22 cellular contexts compared by ENCODE assay signal in the genomic region with DNA sequence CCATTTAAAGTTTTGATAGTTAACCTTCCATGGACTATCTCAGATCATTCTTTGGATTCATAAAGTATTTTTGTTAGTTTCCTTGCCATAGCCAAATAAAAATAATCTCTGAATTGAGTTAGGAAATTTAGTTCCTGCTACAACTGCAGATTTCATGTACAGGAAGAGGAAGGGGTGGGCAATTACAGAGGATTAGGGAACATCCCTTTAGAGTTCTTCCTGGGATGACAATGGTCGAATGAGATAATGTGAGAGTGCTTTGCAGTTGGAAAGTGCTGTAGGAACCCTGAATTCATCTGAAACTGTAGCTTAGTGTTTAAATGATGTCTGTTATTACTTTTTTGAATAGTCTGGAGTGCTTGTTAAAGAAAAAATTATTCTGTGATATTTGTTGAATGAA.
DNase-seq lines count a peak whose midpoint lies in the region; ATAC-seq and TF ChIP-seq lines count a peak whose summit lies in the region.
"Had no signal": no experiment of that assay in that cellular context is flagged by ENCODE, and none has a peak within 500 bp of the region (broad histone marks: within the 10 kb centered on the region; RNA-seq: fewer than 3 reads in every experiment).

No MANE protein-coding gene starts in this region.

- peaks cover 11% of the 10 kb centered on the region for H3K36me3 Mint-ChIP-seq in endothelial cell (ENCODE audit: low read depth, unreplicated experiment)
- peaks cover 17% of the 10 kb centered on the region for H3K36me3 Mint-ChIP-seq in neural progenitor cell

- TF ChIP-seq CTCF in A673 (conservative IDR thresholded peaks at IDR 0.05; ENCODE audit: low read depth, low read length) (no peak), endothelial cell (IDR thresholded peaks at IDR 0.05; ENCODE audit: unreplicated experiment) (no peak), neural progenitor cell (IDR thresholded peaks at IDR 0.05) (no peak), GM10266 (IDR thresholded peaks at IDR 0.05; ENCODE audit: control insufficient read depth, insufficient read depth, low read depth, missing control alignments) (no peak)

- DNase-seq in A673 (ENCODE audit: low spot score) (peak; percentile 91), endothelial cell (ENCODE audit: low spot score) (no peak), neural progenitor cell (ENCODE audit: low spot score) (peak; percentile 27), GM10266 (ENCODE audit: extremely low spot score) (no peak)
- DNase-seq in stimulated activated naive CD8-positive, alpha-beta T cell treated with anti-CD3 and anti-CD28 coated beads, Interleukin-15, Interleukin-2, amounts not matched to agents 100 U/mL and 50 U/mL, for 24 hours = no peak
- no peak for DNase-seq in stimulated activated CD4-positive, alpha-beta T cell treated with anti-CD3 and anti-CD28 coated beads, Interleukin-4, amount 100 ng/mL, for 4 hours
- DNase-seq: activated CD4-positive, CD25-positive, alpha-beta regulatory T cell; activated T-cell treated with anti-CD3 and anti-CD28 coated beads, Interleukin-2, amount 50 U/mL, for 48 hours; dorsolateral prefrontal cortex; naive thymus-derived CD8-positive, alpha-beta T cell; NCI-H1092 treated with DMSO at 0.1 percent for 48 hours; NCI-H526 treated with DMSO at 0.1 percent for 48 hours; psoas muscle; stimulated activated CD4-positive, alpha-beta T cell treated with anti-CD3 and anti-CD28 coated beads, Interleukin-12 subunit alpha, Interleukin-12 subunit beta, amount 100 ng/mL, for 4 hours; tibial artery had no signal

- H3K4me1 ChIP-seq in A673 (ENCODE audit: insufficient read depth, low read length, poor library complexity, severe bottlenecking) (peaks cover 55% of the 10 kb centered on the region), HUES64 (ENCODE audit: insufficient read depth, low read length) (peaks cover 44% of the 10 kb centered on the region), neural progenitor cell (peaks cover 36% of the 10 kb centered on the region)

- H3K4me3 Mint-ChIP-seq in endothelial cell (ENCODE audit: unreplicated experiment) = peak overlapping the region; percentile 66
- no peak overlapping the region for H3K4me3 Mint-ChIP-seq in neural progenitor cell
- H3K4me3 Mint-ChIP-seq: activated naive CD8-positive, alpha-beta T cell; T-helper 2 cell treated with Interferon-gamma antibody and Interleukin-4, amounts not matched to agents 5 μg/mL and 100 μg/mL, for 36 hours had no signal

- peak overlapping the region; percentile 14 for H3K4me2 ChIP-seq in neural progenitor cell

- CTCF ChIA-PET in A673 (lab: Charles Lee) = interaction anchor here (0.5 to 2.1 kb wide), 3 partner anchors 25 to 155 kb away, joined by 3 to 6 read pairs (median 4); no protein-coding TSS in a partner anchor

- H3K9me3 Mint-ChIP-seq in endothelial cell (ENCODE audit: unreplicated experiment) = no peaks in the 10 kb centered on the region
- H3K9me3 Mint-ChIP-seq in neural progenitor cell = no peaks in the 10 kb centered on the region
- H3K9me3 Mint-ChIP-seq: naive thymus-derived CD8-positive, alpha-beta T cell; T-helper 2 cell treated with Interferon-gamma antibody and Interleukin-4, amounts not matched to agents 5 μg/mL and 100 μg/mL, for 36 hours had no signal

- H3K9me3 ChIP-seq in A673 (ENCODE audit: low read depth, low read length, poor library complexity, severe bottlenecking) = no peaks in the 10 kb centered on the region
- H3K9me3 ChIP-seq in HUES64 (ENCODE audit: insufficient read depth, low read depth, low read length) = no peaks in the 10 kb centered on the region
- H3K9me3 ChIP-seq in neural progenitor cell (ENCODE audit: low read depth) = no peaks in the 10 kb centered on the region
- H3K9me3 ChIP-seq: breast epithelium, gastroesophageal sphincter, psoas muscle, SJSA1, tibial artery had no signal

- intact Hi-C loops in A673 (cut with micrococcal nuclease; ENCODE audit: unreplicated experiment) = no loop called here

- 72% methylated on average over 1 of the region's 1 CpG for WGBS in HUES64

- H3K9ac ChIP-seq in HUES64 (ENCODE audit: low read depth, low read length) (no peak overlapping the region), neural progenitor cell (no peak overlapping the region)

- POLR2A ChIA-PET in A673 (lab: Charles Lee; ENCODE audit: low non-redundant PET) = no interaction called here

- peaks cover 18% of the 10 kb centered on the region for H3F3A ChIP-seq in neural progenitor cell (ENCODE audit: low read depth)

- H3K27me3 ChIP-seq in A673 (replicated peaks; ENCODE audit: insufficient read depth, low read depth, low read length, poor library complexity) = no peaks in the 10 kb centered on the region
- no peaks in the 10 kb centered on the region for H3K27me3 ChIP-seq in HUES64 (ENCODE audit: insufficient read depth, low read length)
- no peaks in the 10 kb centered on the region for H3K27me3 ChIP-seq in neural progenitor cell
- H3K27me3 ChIP-seq: breast epithelium, dorsolateral prefrontal cortex, gastroesophageal sphincter, SJSA1, tibial artery had no signal

- ATAC-seq in stimulated activated naive CD8-positive, alpha-beta T cell treated with anti-CD3 and anti-CD28 coated beads, Interleukin-15, Interleukin-2, amounts not matched to agents 100 U/mL and 50 U/mL, for 24 hours = no peak
- ATAC-seq in HG03442 (IDR thresholded peaks at IDR 0.05; ENCODE audit: unreplicated experiment) = no peak
- ATAC-seq: gastroesophageal sphincter; naive thymus-derived CD8-positive, alpha-beta T cell; psoas muscle had no signal

- BruUV-seq in A673 (replicated peaks; lab: Mats Ljungman, UMichigan) = TSS peak; percentile 19

- peaks cover 54% of the 10 kb centered on the region for H3K79me2 ChIP-seq in neural progenitor cell (ENCODE audit: low read depth)

- H2AFZ ChIP-seq in neural progenitor cell (replicated peaks) = no peak overlapping the region

- peaks cover 80% of the 10 kb centered on the region for H3K4me1 Mint-ChIP-seq in endothelial cell (ENCODE audit: unreplicated experiment)
- peaks cover 62% of the 10 kb centered on the region for H3K4me1 Mint-ChIP-seq in neural progenitor cell

- H3K27me3 Mint-ChIP-seq in endothelial cell (ENCODE audit: unreplicated experiment) (peaks cover 6% of the 10 kb centered on the region), neural progenitor cell (ENCODE audit: insufficient read depth, low read depth) (no peaks in the 10 kb centered on the region)
- H3K27me3 Mint-ChIP-seq: activated naive CD8-positive, alpha-beta T cell; naive thymus-derived CD8-positive, alpha-beta T cell had no signal

- H3K4me3 ChIP-seq in A673 (ENCODE audit: low read depth, low read length, poor library complexity, severe bottlenecking) = peak overlapping the region; percentile 2
- no peak overlapping the region for H3K4me3 ChIP-seq in HUES64 (ENCODE audit: low read length)
- no peak overlapping the region for H3K4me3 ChIP-seq in neural progenitor cell
- H3K4me3 ChIP-seq: breast epithelium, dorsolateral prefrontal cortex, gastroesophageal sphincter, psoas muscle, SJSA1, tibial artery had no signal

- peaks cover 19% of the 10 kb centered on the region for H4K20me1 ChIP-seq in neural progenitor cell (ENCODE audit: low read depth)

- H3K27ac Mint-ChIP-seq in endothelial cell (ENCODE audit: unreplicated experiment) (peak overlapping the region; percentile 99), neural progenitor cell (no peak overlapping the region)
- H3K27ac Mint-ChIP-seq: activated naive CD8-positive, alpha-beta T cell; T-helper 2 cell treated with Interferon-gamma antibody and Interleukin-4, amounts not matched to agents 5 μg/mL and 100 μg/mL, for 36 hours had no signal

- H3K27ac ChIP-seq in A673 (ENCODE audit: low read depth, low read length, poor library complexity, severe bottlenecking) (peak overlapping the region; percentile 85), HUES64 (ENCODE audit: low read depth, low read length) (0 out of 2 replicates have a peak overlapping the region, but pooled peaks have one; percentile 92), neural progenitor cell (no peak overlapping the region)
- H3K27ac ChIP-seq: breast epithelium, dorsolateral prefrontal cortex, psoas muscle, SJSA1, tibial artery had no signal

- H3K36me3 ChIP-seq in A673 (ENCODE audit: insufficient read depth, low read length, poor library complexity, severe bottlenecking) (no peaks in the 10 kb centered on the region), HUES64 (ENCODE audit: insufficient read depth, low read length) (no peaks in the 10 kb centered on the region), neural progenitor cell (no peaks in the 10 kb centered on the region)
- H3K36me3 ChIP-seq: breast epithelium, gastroesophageal sphincter, tibial artery had no signal

Comparison
In these comparisons a context has a peak if more than half of its experiments do, and no peak if none do; other contexts are left out.
1. DNase-seq: peak in A673 (single experiment) and neural progenitor cell (single experiment); none in endothelial cell (single experiment), stimulated activated naive CD8-positive, alpha-beta T cell treated with anti-CD3 and anti-CD28 coated beads, Interleukin-15, Interleukin-2, amounts not matched to agents 100 U/mL and 50 U/mL, for 24 hours (single experiment), stimulated activated CD4-positive, alpha-beta T cell treated with anti-CD3 and anti-CD28 coated beads, Interleukin-4, amount 100 ng/mL, for 4 hours (0 of 2) and GM10266 (single experiment).